Comparison of ENCODE assay signal across 8 cellular contexts in genomic region chr1:59150537-59151386, GRCh38.
A peak's percentile ranks its signal among the peaks of the same experiment; 100 is the strongest.
DNase-seq lines count a peak whose midpoint lies in the region; ATAC-seq and TF ChIP-seq lines count a peak whose summit lies in the region.

No MANE protein-coding gene starts in this region.

- H3K9me3 Mint-ChIP-seq in activated naive CD4-positive, alpha-beta T cell treated with anti-CD3 and anti-CD28 coated beads for 36 hours: no peaks in the 10 kb centered on the region
- no peaks in the 10 kb centered on the region for H3K9me3 Mint-ChIP-seq in central memory CD8-positive, alpha-beta T cell
- no peaks in the 10 kb centered on the region for H3K9me3 Mint-ChIP-seq in WTC11

- no peak overlapping the region for H3K4me3 ChIP-seq in lower lobe of right lung
- H3K4me3 ChIP-seq in thyroid gland (replicated peaks in 1 of 3): no peak overlapping the region

- CTCF ChIA-PET in activated naive CD4-positive, alpha-beta T cell treated with anti-CD3 and anti-CD28 coated beads for 36 hours (lab: Charles Lee): no interaction called here
- CTCF ChIA-PET in WTC11 (lab: Charles Lee): interaction anchor here (1.4 kb wide), 1 partner anchor 139 kb away, joined by 4 read pairs; no protein-coding TSS in a partner anchor

- H3K4me3 Mint-ChIP-seq in activated naive CD4-positive, alpha-beta T cell treated with anti-CD3 and anti-CD28 coated beads for 36 hours: no peak overlapping the region
- no peak overlapping the region for H3K4me3 Mint-ChIP-seq in central memory CD8-positive, alpha-beta T cell
- H3K4me3 Mint-ChIP-seq in WTC11: no peak overlapping the region

- peak; percentile 67 for ATAC-seq in HG02759 (IDR thresholded peaks at IDR 0.05; ENCODE audit: unreplicated experiment)
- peak; percentile 13 for ATAC-seq in central memory CD8-positive, alpha-beta T cell (replicated peaks; ENCODE audit: extremely low read depth, poor library complexity, severe bottlenecking)
- peak; percentile 66 to 69 for ATAC-seq in lower lobe of right lung
- ATAC-seq in WTC11: no peak

- TF ChIP-seq CTCF in lower lobe of right lung (IDR thresholded peaks at IDR 0.05) (no peak), thyroid gland (IDR thresholded peaks at IDR 0.05) (no peak), WTC11 (IDR thresholded peaks at IDR 0.05) (no peak)

- POLR2A ChIA-PET in WTC11 (lab: Charles Lee): no interaction called here

- H3K27me3 ChIP-seq in lower lobe of right lung (ENCODE audit: low read depth) (no peaks in the 10 kb centered on the region), thyroid gland (no peaks in the 10 kb centered on the region)

- no peaks in the 10 kb centered on the region for H3K9me3 ChIP-seq in lower lobe of right lung
- H3K9me3 ChIP-seq in thyroid gland: no peaks in the 10 kb centered on the region

- no peaks in the 10 kb centered on the region for H3K36me3 Mint-ChIP-seq in activated naive CD4-positive, alpha-beta T cell treated with anti-CD3 and anti-CD28 coated beads for 36 hours (ENCODE audit: low read depth)
- peaks cover 2% of the 10 kb centered on the region for H3K36me3 Mint-ChIP-seq in central memory CD8-positive, alpha-beta T cell (ENCODE audit: insufficient read depth)
- no peaks in the 10 kb centered on the region for H3K36me3 Mint-ChIP-seq in WTC11

- WGBS in thyroid gland, 2 donors: 23 to 38% methylated on average over 4 of the region's 4 CpGs

- H3K27ac ChIP-seq in lower lobe of right lung (peak overlapping the region; percentile 47), thyroid gland (peak overlapping the region; percentile 18 to 44 (median 19))

- no peaks in the 10 kb centered on the region for H3K27me3 Mint-ChIP-seq in activated naive CD4-positive, alpha-beta T cell treated with anti-CD3 and anti-CD28 coated beads for 36 hours (ENCODE audit: low read depth)
- no peaks in the 10 kb centered on the region for H3K27me3 Mint-ChIP-seq in central memory CD8-positive, alpha-beta T cell
- H3K27me3 Mint-ChIP-seq in WTC11 (ENCODE audit: low read depth): peaks cover 16% of the 10 kb centered on the region

- intact Hi-C loops in activated naive CD4-positive, alpha-beta T cell treated with anti-CD3 and anti-CD28 coated beads for 36 hours (cut with micrococcal nuclease): loop anchor here (5.0 kb wide), 1 partner anchor 368 kb away; the partner anchor contains the start of gene JUN
- intact Hi-C loops in lower lobe of right lung (cut with DNase I) (no loop called here), thyroid gland (cut with DNase I) (loop anchor here (10.0 kb wide), 1 partner anchor 66 kb away; no protein-coding TSS in a partner anchor)

- peaks cover 32% of the 10 kb centered on the region for H3K4me1 ChIP-seq in lower lobe of right lung
- H3K4me1 ChIP-seq in thyroid gland: peaks cover 0 to 23% of the 10 kb centered on the region in 2 donors

- no peaks in the 10 kb centered on the region for H3K36me3 ChIP-seq in lower lobe of right lung
- H3K36me3 ChIP-seq in thyroid gland: no peaks in the 10 kb centered on the region

- TF ChIP-seq POLR2A in thyroid gland (IDR thresholded peaks at IDR 0.05): no peak

- peaks cover 13% of the 10 kb centered on the region for H3K4me1 Mint-ChIP-seq in activated naive CD4-positive, alpha-beta T cell treated with anti-CD3 and anti-CD28 coated beads for 36 hours (ENCODE audit: low read depth)
- H3K4me1 Mint-ChIP-seq in central memory CD8-positive, alpha-beta T cell: peaks cover 17% of the 10 kb centered on the region
- H3K4me1 Mint-ChIP-seq in WTC11: peaks cover 48% of the 10 kb centered on the region

- DNase-seq in activated naive CD4-positive, alpha-beta T cell treated with anti-CD3 and anti-CD28 coated beads for 36 hours: peak; percentile 42
- DNase-seq in activated naive CD4-positive, alpha-beta T cell (lab: John Stamatoyannopoulos, UW): no peak
- DNase-seq in NCI-H510A (lab: John Stamatoyannopoulos, UW) (peak; percentile 18), lower lobe of right lung (no peak), thyroid gland (peak; percentile 41 to 58), WTC11 (ENCODE audit: low spot score) (no peak)
- no peak for DNase-seq in central memory CD8-positive, alpha-beta T cell (ENCODE audit: low spot score in 2 of 2)

- H3K27ac Mint-ChIP-seq in activated naive CD4-positive, alpha-beta T cell treated with anti-CD3 and anti-CD28 coated beads for 36 hours: no peak overlapping the region
- no peak overlapping the region for H3K27ac Mint-ChIP-seq in central memory CD8-positive, alpha-beta T cell (ENCODE audit: low read depth)
- H3K27ac Mint-ChIP-seq in WTC11: no peak overlapping the region

TF ChIP-seq in WTC11, 78 proteins besides CTCF, POLR2A, EP300 and RAD21:
- TF ChIP-seq ZBTB43 (CRISPR knock-in tag; IDR thresholded peaks at IDR 0.05) (no peak), RORB (CRISPR knock-in tag; IDR thresholded peaks at IDR 0.05) (no peak)

Comparison
In these comparisons a context has a peak if more than half of its experiments do, and no peak if none do; other contexts are left out.
1. DNase-seq: peak in activated naive CD4-positive, alpha-beta T cell treated with anti-CD3 and anti-CD28 coated beads for 36 hours (single experiment), NCI-H510A (single experiment) and thyroid gland (2 of 2); none in activated naive CD4-positive, alpha-beta T cell (0 of 4), central memory CD8-positive, alpha-beta T cell (0 of 2), lower lobe of right lung (single experiment) and WTC11 (single experiment).